Comparison of ENCODE assay signal across 1 cellular context in genomic region chr17:40191237-40192208, GRCh38.
TF ChIP-seq lines count a peak whose summit lies in the region.

No MANE protein-coding gene starts in this region.

TF ChIP-seq in K562, 482 proteins besides CTCF, POLR2A, EP300 and RAD21 (continued from another document and continues in another):
- TF ChIP-seq AFF4 (CRISPR knock-in tag; IDR thresholded peaks at IDR 0.05) (no peak), POLR3A (IDR thresholded peaks at IDR 0.05; ENCODE audit: borderline replicate concordance, extremely low read depth, insufficient read depth, insufficient read length) (no peak), SMARCC2 (IDR thresholded peaks at IDR 0.05; ENCODE audit: low read depth) (no peak), NFXL1 (CRISPR knock-in tag; IDR thresholded peaks at IDR 0.05) (no peak), KLF6 (CRISPR knock-in tag; IDR thresholded peaks at IDR 0.05; ENCODE audit: borderline replicate concordance) (no peak), MCM5 (IDR thresholded peaks at IDR 0.05; ENCODE audit: low read depth) (no peak), ZNF143 (CRISPR knock-in tag; IDR thresholded peaks at IDR 0.05) (no peak), MAZ (CRISPR knock-in tag; conservative IDR thresholded peaks at IDR 0.05 in 1 of 2, IDR thresholded peaks at IDR 0.05 in 1 of 2) (peak; percentile 65 to 67; a peak in 3 of 4 replicates), ARNT (IDR thresholded peaks at IDR 0.05) (no peak), BCOR (IDR thresholded peaks at IDR 0.05) (no peak), ATF4 (CRISPR knock-in tag; IDR thresholded peaks at IDR 0.05) (no peak), USF2 (CRISPR knock-in tag; IDR thresholded peaks at IDR 0.05) (peak; percentile 4; the same call in 1 of the 2 replicates), ZNF24 (IDR thresholded peaks at IDR 0.05) (no peak), TSHZ1 (CRISPR knock-in tag; IDR thresholded peaks at IDR 0.05) (no peak), MTF1 (CRISPR knock-in tag; IDR thresholded peaks at IDR 0.05; ENCODE audit: borderline replicate concordance) (no peak), USF1 (CRISPR knock-in tag; IDR thresholded peaks at IDR 0.05) (no peak), ID3 (CRISPR knock-in tag; IDR thresholded peaks at IDR 0.05) (no peak), ID3 (tag; IDR thresholded peaks at IDR 0.05) (no peak), RERE (CRISPR knock-in tag; IDR thresholded peaks at IDR 0.05; ENCODE audit: borderline replicate concordance) (no peak), ARHGAP35 (IDR thresholded peaks at IDR 0.05; ENCODE audit: partially characterized antibody) (no peak), HIVEP1 (CRISPR knock-in tag; IDR thresholded peaks at IDR 0.05) (no peak), ZNF282 (CRISPR knock-in tag; IDR thresholded peaks at IDR 0.05) (no peak), ZNF436 (CRISPR knock-in tag; IDR thresholded peaks at IDR 0.05) (no peak), FOXA3 (CRISPR knock-in tag; conservative IDR thresholded peaks at IDR 0.05 in 1 of 2, IDR thresholded peaks at IDR 0.05 in 1 of 2) (no peak), PHF8 (IDR thresholded peaks at IDR 0.05; ENCODE audit: borderline replicate concordance, low read length) (peak; percentile 22; the same call in 1 of the 2 replicates), TFAM (CRISPR knock-in tag; conservative IDR thresholded peaks at IDR 0.05) (no peak), ZNF407 (IDR thresholded peaks at IDR 0.05; ENCODE audit: low read depth) (no peak), ZNF12 (CRISPR knock-in tag; IDR thresholded peaks at IDR 0.05) (no peak), POLR2H (tag; IDR thresholded peaks at IDR 0.05; ENCODE audit: low read depth) (no peak), ZC3H4 (CRISPR knock-in tag; IDR thresholded peaks at IDR 0.05; ENCODE audit: borderline replicate concordance) (no peak)
